ENCODE assay signal across 20 cellular contexts in genomic region chr9:87699835-87700234, GRCh38. TPM values are rescaled to one million over a fixed set of nuclear protein-coding genes. Genes with fewer than 3 reads are reported as not detected.
A peak's percentile ranks its signal among the peaks of the same experiment; 100 is the strongest.
DNase-seq lines count a peak whose midpoint lies in the region; ATAC-seq and TF ChIP-seq lines count a peak whose summit lies in the region.
"Had no signal": no experiment of that assay in that cellular context is flagged by ENCODE, and none has a peak within 500 bp of the region (broad histone marks: within the 10 kb centered on the region; RNA-seq: fewer than 3 reads in every experiment).

No MANE protein-coding gene starts in this region.

- 89% methylated on average over 4 of the region's 4 CpGs for WGBS in mammary epithelial cell (ENCODE audit: low coverage, missing lambda C conversion rate)
- WGBS in smooth muscle cell (ENCODE audit: low lambda C conversion rate) = 85% methylated on average over 4 of the region's 4 CpGs

- H3K4me3 ChIP-seq in mammary epithelial cell (replicated peaks in 1 of 3; ENCODE audit: insufficient read depth in 1 of 3, low read depth in 2 of 3, low read length in 3 of 3) = no peak overlapping the region
- no peak overlapping the region for H3K4me3 ChIP-seq in smooth muscle cell
- no peak overlapping the region for H3K4me3 ChIP-seq in osteoblast (ENCODE audit: insufficient read depth, low read length)
- H3K4me3 ChIP-seq: BLaER1, HAP-1 had no signal

- no TSS peak for BruUV-seq in mammary epithelial cell (replicated peaks; lab: Mats Ljungman, UMichigan)

- no peaks in the 10 kb centered on the region for H3F3A ChIP-seq in smooth muscle cell (ENCODE audit: low read depth)

- H3K27me3 ChIP-seq in mammary epithelial cell (ENCODE audit: insufficient read depth, low read length) = no peaks in the 10 kb centered on the region
- no peaks in the 10 kb centered on the region for H3K27me3 ChIP-seq in smooth muscle cell (ENCODE audit: low read depth)
- H3K27me3 ChIP-seq in osteoblast (ENCODE audit: insufficient read depth, low read length) = no peaks in the 10 kb centered on the region
- H3K27me3 ChIP-seq: BLaER1 had no signal

- H3K27me3 Mint-ChIP-seq in HFFc6 (ENCODE audit: insufficient read depth) = peaks cover 2% of the 10 kb centered on the region; the same call in 1 of the 2 replicates

- CTCF ChIA-PET in mammary epithelial cell (lab: Charles Lee; ENCODE audit: low non-redundant PET) = no interaction called here

- H3K4me3 Mint-ChIP-seq in HFFc6 = no peak overlapping the region
- H3K4me3 Mint-ChIP-seq: CD8-positive, alpha-beta memory T cell had no signal

- H4K20me1 ChIP-seq in mammary epithelial cell (ENCODE audit: insufficient read depth, low read length) = no peaks in the 10 kb centered on the region
- H4K20me1 ChIP-seq in smooth muscle cell (ENCODE audit: low read depth) = no peaks in the 10 kb centered on the region
- H4K20me1 ChIP-seq in osteoblast (ENCODE audit: insufficient read depth, low read length) = no peaks in the 10 kb centered on the region
- H4K20me1 ChIP-seq: BLaER1 had no signal

- peak overlapping the region; percentile 59 for H2AFZ ChIP-seq in mammary epithelial cell (ENCODE audit: low read depth, low read length)
- no peak overlapping the region for H2AFZ ChIP-seq in smooth muscle cell (ENCODE audit: low read depth)
- H2AFZ ChIP-seq in osteoblast (ENCODE audit: low read length) = no peak overlapping the region

- intact Hi-C loops in mammary epithelial cell (cut with micrococcal nuclease) = no loop called here

- no peaks in the 10 kb centered on the region for H3K36me3 Mint-ChIP-seq in HFFc6 (ENCODE audit: low read depth)
- H3K36me3 Mint-ChIP-seq: CD8-positive, alpha-beta memory T cell had no signal

- dilution Hi-C loops in mammary epithelial cell (cut with HindIII; ENCODE audit: low sequenced_read_pairs) = no loop called here

- peaks cover 21% of the 10 kb centered on the region for H3K4me1 ChIP-seq in mammary epithelial cell (ENCODE audit: insufficient read depth, low read length)
- peaks cover 9% of the 10 kb centered on the region for H3K4me1 ChIP-seq in smooth muscle cell (ENCODE audit: low read depth)
- no peaks in the 10 kb centered on the region for H3K4me1 ChIP-seq in osteoblast (ENCODE audit: insufficient read depth, low read length)

- H3K27ac Mint-ChIP-seq in HFFc6 = 0 out of 2 replicates have a peak overlapping the region, but pooled peaks have one; percentile 17
- H3K27ac Mint-ChIP-seq: CD8-positive, alpha-beta memory T cell had no signal

- H3K79me2 ChIP-seq in mammary epithelial cell (ENCODE audit: insufficient read depth, low read length) = no peaks in the 10 kb centered on the region
- H3K79me2 ChIP-seq in smooth muscle cell (ENCODE audit: low read depth) = no peaks in the 10 kb centered on the region
- H3K79me2 ChIP-seq in osteoblast (ENCODE audit: insufficient read depth, low read length) = no peaks in the 10 kb centered on the region

- H3K27ac ChIP-seq in mammary epithelial cell (ENCODE audit: insufficient read depth, low read depth, low read length) (peak overlapping the region; percentile 47), smooth muscle cell (ENCODE audit: low read depth) (peak overlapping the region; percentile 59), osteoblast (ENCODE audit: low read depth, low read length) (no peak overlapping the region)
- H3K27ac ChIP-seq: BLaER1, HL-60 had no signal

- ATAC-seq in HG02870 (IDR thresholded peaks at IDR 0.05; ENCODE audit: unreplicated experiment) = no peak

- no peaks in the 10 kb centered on the region for H3K36me3 ChIP-seq in mammary epithelial cell (ENCODE audit: insufficient read depth, low read length)
- no peaks in the 10 kb centered on the region for H3K36me3 ChIP-seq in smooth muscle cell (ENCODE audit: low read depth)
- H3K36me3 ChIP-seq in osteoblast (ENCODE audit: insufficient read depth, low read length) = no peaks in the 10 kb centered on the region
- H3K36me3 ChIP-seq: BLaER1, HAP-1 had no signal

- no peak for TF ChIP-seq CTCF in HFFc6 (IDR thresholded peaks at IDR 0.05)
- TF ChIP-seq CTCF in mammary epithelial cell (conservative IDR thresholded peaks at IDR 0.05 in 1 of 2, IDR thresholded peaks at IDR 0.05 in 1 of 2; ENCODE audit: extremely low read depth in 1 of 2, insufficient read depth in 1 of 2, low read depth in 1 of 2, low read length in 2 of 2) = no peak
- no peak for TF ChIP-seq CTCF in smooth muscle cell (IDR thresholded peaks at IDR 0.05; ENCODE audit: borderline replicate concordance, insufficient read depth, poor library complexity, severe bottlenecking)
- no peak for TF ChIP-seq CTCF in osteoblast (IDR thresholded peaks at IDR 0.05; ENCODE audit: extremely low read depth, low read depth, low read length)

- H3K9ac ChIP-seq in mammary epithelial cell (ENCODE audit: insufficient read depth, low read length) (no peak overlapping the region), smooth muscle cell (ENCODE audit: low read depth) (no peak overlapping the region)
- H3K9ac ChIP-seq: BLaER1 had no signal

- H3K9me3 ChIP-seq in mammary epithelial cell (replicated peaks; ENCODE audit: insufficient read depth, low read length) (no peaks in the 10 kb centered on the region), smooth muscle cell (replicated peaks; ENCODE audit: low read depth) (no peaks in the 10 kb centered on the region), osteoblast (ENCODE audit: low read depth, low read length) (no peaks in the 10 kb centered on the region)
- H3K9me3 ChIP-seq: BLaER1, HAP-1 had no signal

- in situ Hi-C loops in mammary epithelial cell (cut with MboI; ENCODE audit: low sequenced_read_pairs in 2 of 2) = loop anchor here in 1 of 2 donors (25.0 kb wide), 1 partner anchor 337 kb away; no protein-coding TSS in a partner anchor

- DNase-seq in HFFc6 = no peak
- DNase-seq in mammary epithelial cell = peak; percentile 52
- peak; percentile 76 for DNase-seq in islet precursor cell
- no peak for DNase-seq in smooth muscle cell (lab: John Stamatoyannopoulos, UW; ENCODE audit: unreplicated experiment)
- no peak for DNase-seq in osteoblast (ENCODE audit: insufficient read length, low spot score, missing footprints)
- DNase-seq in NCI-H1694 treated with DMSO at 0.1 percent for 48 hours (lab: John Stamatoyannopoulos, UW) = no peak
- DNase-seq: CD8-positive, alpha-beta memory T cell; DMS53; Karpas-422; MM.1S; NCI-H1092; NCI-H146; NCI-H2081 treated with DMSO at 0.1 percent for 48 hours; NCI-H446 treated with DMSO at 0.1 percent for 48 hours; NCI-H69; Right ventricle myocardium superior had no signal

- no peaks in the 10 kb centered on the region for H3K9me3 Mint-ChIP-seq in HFFc6
- H3K9me3 Mint-ChIP-seq: CD8-positive, alpha-beta memory T cell had no signal

- H3K4me2 ChIP-seq in mammary epithelial cell (ENCODE audit: insufficient read depth, low read depth, low read length) = peak overlapping the region; percentile 62
- no peak overlapping the region for H3K4me2 ChIP-seq in smooth muscle cell
- no peak overlapping the region for H3K4me2 ChIP-seq in osteoblast (ENCODE audit: insufficient read depth, low read length)
- H3K4me2 ChIP-seq: BLaER1 had no signal

- peaks cover 25% of the 10 kb centered on the region for H3K4me1 Mint-ChIP-seq in HFFc6 (ENCODE audit: low read depth)
- H3K4me1 Mint-ChIP-seq: CD8-positive, alpha-beta memory T cell had no signal

RNA-seq across cellular contexts. Expression of gene CTSL, which starts 26.1 kb away (rescaled TPM):
- 100 to 1,000 TPM; 189 to 232 (median 210) TPM for total RNA-seq in HFFc6 (2021; fragmentation: NEBNext Ultra II Directional; extraction: Animal tissue kit (Norgen Biotek cat#: 25700))
- total RNA-seq in mammary epithelial cell (100 to 1,000 TPM in 1 of 2 donors, 10 to 100 TPM in 1; 38.8 to 109 TPM), smooth muscle cell (144 and 222 TPM in 2 replicates), osteoblast (384 and 396 TPM in 2 replicates)
- polyA plus RNA-seq in mammary epithelial cell (131 TPM), smooth muscle cell (174 and 178 TPM in 2 replicates)
- polyA minus RNA-seq in mammary epithelial cell = 24.0 TPM

Comparison
In these comparisons a context has a peak if more than half of its experiments do, and no peak if none do; other contexts are left out.
1. DNase-seq: peak in mammary epithelial cell (single experiment) and islet precursor cell (single experiment); none in HFFc6 (single experiment), smooth muscle cell (single experiment), osteoblast (single experiment) and NCI-H1694 treated with DMSO at 0.1 percent for 48 hours (single experiment).